ENCODE assay signal across 11 cellular contexts in genomic region chr5:134112726-134113571, GRCh38. TPM values are rescaled to one million over a fixed set of nuclear protein-coding genes. Genes with fewer than 3 reads are reported as not detected.
A peak's percentile ranks its signal among the peaks of the same experiment; 100 is the strongest.
DNase-seq lines count a peak whose midpoint lies in the region; ATAC-seq and TF ChIP-seq lines count a peak whose summit lies in the region.
"Had no signal": no experiment of that assay in that cellular context is flagged by ENCODE, and none has a peak within 500 bp of the region (broad histone marks: within the 10 kb centered on the region; RNA-seq: fewer than 3 reads in every experiment).

No MANE protein-coding gene starts in this region.

- H3K4me3 ChIP-seq in HUES64 (ENCODE audit: low read length) = peak overlapping the region; percentile 75; the same call in 1 of the 2 replicates
- peak overlapping the region; percentile 84 to 87 for H3K4me3 ChIP-seq in duodenal mucosa (ENCODE audit: low read depth in 1 of 2, low read length in 2 of 2)
- H3K4me3 ChIP-seq in parathyroid adenoma (ENCODE audit: low read depth, low read length) = no peak overlapping the region

- no peak overlapping the region for H3K9ac ChIP-seq in HUES64 (ENCODE audit: low read depth, low read length)
- H3K9ac ChIP-seq in duodenal mucosa (ENCODE audit: low read depth in 1 of 2, low read length in 2 of 2) = peak overlapping the region in 1 of 2 donors; percentile 73
- H3K9ac ChIP-seq in parathyroid adenoma = no peak overlapping the region

- no peaks in the 10 kb centered on the region for H3K27me3 ChIP-seq in CD4-positive, alpha-beta T cell (ENCODE audit: control insufficient read depth, insufficient read depth, low read length)
- peaks cover 27% of the 10 kb centered on the region for H3K27me3 ChIP-seq in HUES64 (ENCODE audit: insufficient read depth, low read length)
- peaks cover 6 to 8% of the 10 kb centered on the region in 2 donors for H3K27me3 ChIP-seq in duodenal mucosa (ENCODE audit: control insufficient read depth in 1 of 2, insufficient read depth in 2 of 2, low read length in 2 of 2)
- no peaks in the 10 kb centered on the region for H3K27me3 ChIP-seq in parathyroid adenoma (ENCODE audit: control insufficient read depth, insufficient read depth, low read length)

- H3K4me1 ChIP-seq in HUES64 (ENCODE audit: insufficient read depth, low read length) (peaks cover 12% of the 10 kb centered on the region), duodenal mucosa (ENCODE audit: control insufficient read depth in 1 of 2, insufficient read depth in 2 of 2, low read length in 2 of 2) (peaks cover 3 to 20% of the 10 kb centered on the region in 2 donors), parathyroid adenoma (peaks cover 9% of the 10 kb centered on the region)

- no peaks in the 10 kb centered on the region for H3K9me3 Mint-ChIP-seq in CD4-positive, alpha-beta T cell

- DNase-seq in CD4-positive, alpha-beta T cell = peak in 1 of 10 experiments; percentile 59
- DNase-seq in activated CD8-positive, alpha-beta memory T cell treated with anti-CD3 and anti-CD28 coated beads, Interleukin-2, amount 50 U/mL, for 4 hours = no peak
- DNase-seq in stimulated activated CD4-positive, alpha-beta T cell treated with anti-CD3 and anti-CD28 coated beads, Interleukin-4, amount 100 ng/mL, for 24 hours = no peak
- DNase-seq in dermis blood vessel endothelial cell (no peak), anterior cingulate cortex (lab: John Stamatoyannopoulos, UW) (no peak)
- DNase-seq: foreskin keratinocyte, left colon, NCI-H2171 had no signal

- H2AFZ ChIP-seq in parathyroid adenoma = peak overlapping the region; percentile 94

- TF ChIP-seq CTCF in CD4-positive, alpha-beta T cell (IDR thresholded peaks at IDR 0.05) = no peak
- TF ChIP-seq CTCF in parathyroid adenoma (IDR thresholded peaks at IDR 0.05) = no peak

- H3K27me3 Mint-ChIP-seq in CD4-positive, alpha-beta T cell = no peaks in the 10 kb centered on the region

- no peaks in the 10 kb centered on the region for H3K9me3 ChIP-seq in CD4-positive, alpha-beta T cell (ENCODE audit: control insufficient read depth, low read length)
- H3K9me3 ChIP-seq in HUES64 (ENCODE audit: insufficient read depth, low read depth, low read length) (no peaks in the 10 kb centered on the region), duodenal mucosa (ENCODE audit: control insufficient read depth in 1 of 2, low read length in 2 of 2) (no peaks in the 10 kb centered on the region), parathyroid adenoma (ENCODE audit: control insufficient read depth, low read length) (no peaks in the 10 kb centered on the region)

- WGBS in HUES64 = 92% methylated on average over 27 of the region's 27 CpGs

- CTCF ChIA-PET in CD4-positive, alpha-beta T cell (lab: Charles Lee) = interaction anchor here (0.8 to 7.9 kb wide), 11 partner anchors 10 to 86 kb away, joined by 3 to 66 read pairs (median 4); no protein-coding TSS in a partner anchor

- H3K79me2 ChIP-seq in parathyroid adenoma = no peaks in the 10 kb centered on the region

- H3K4me1 Mint-ChIP-seq in CD4-positive, alpha-beta T cell (ENCODE audit: low read depth) = peaks cover 60% of the 10 kb centered on the region

- H3K27ac ChIP-seq in CD4-positive, alpha-beta T cell (ENCODE audit: low read depth, low read length) = peak overlapping the region; percentile 83
- H3K27ac ChIP-seq in HUES64 (ENCODE audit: low read depth, low read length) (no peak overlapping the region), duodenal mucosa (ENCODE audit: low read depth, low read length) (no peak overlapping the region), parathyroid adenoma (no peak overlapping the region)
- H3K27ac ChIP-seq: foreskin keratinocyte had no signal

- H3K36me3 Mint-ChIP-seq in CD4-positive, alpha-beta T cell (ENCODE audit: low read depth) = peaks cover 37% of the 10 kb centered on the region

- H3K36me3 ChIP-seq in HUES64 (ENCODE audit: insufficient read depth, low read length) (peaks cover 9% of the 10 kb centered on the region; the same call in 1 of the 2 replicates), duodenal mucosa (ENCODE audit: control insufficient read depth in 1 of 2, insufficient read depth in 2 of 2, low read length in 2 of 2) (peaks cover 0 to 5% of the 10 kb centered on the region in 2 donors), parathyroid adenoma (ENCODE audit: control insufficient read depth, insufficient read depth, low read length) (no peaks in the 10 kb centered on the region)

- no peak overlapping the region for H3K4me2 ChIP-seq in parathyroid adenoma (ENCODE audit: low read length)

- peak overlapping the region; percentile 91 for H3K27ac Mint-ChIP-seq in CD4-positive, alpha-beta T cell

- POLR2A ChIA-PET in CD4-positive, alpha-beta T cell (lab: Charles Lee) = interaction anchor here (0.6 to 10.2 kb wide), 9 partner anchors 40 to 108 kb away, joined by 3 to 138 read pairs (median 6); partner anchors contain the start of genes SKP1 and VDAC1

- intact Hi-C loops in CD4-positive, alpha-beta T cell (cut with DNase I, micrococcal nuclease) = loop anchor here in 1 of 2 experiments (1.0 kb wide), 1 partner anchor 10 kb away; no protein-coding TSS in a partner anchor

- no peak for ATAC-seq in CD4-positive, alpha-beta T cell (ENCODE audit: poor library complexity)

- peak overlapping the region; percentile 98 for H3K4me3 Mint-ChIP-seq in CD4-positive, alpha-beta T cell

RNA-seq across cellular contexts. Expression of gene TCF7, which starts 1.5 kb away (rescaled TPM):
- total RNA-seq in CD4-positive, alpha-beta T cell = 100 to 1,000 TPM; 480 to 493 TPM
- 10.2 TPM for polyA plus RNA-seq in HUES64 (2013, experiment 1 of 2)
- 10.4 TPM for polyA plus RNA-seq in HUES64 (2013, experiment 2 of 2)
- total RNA-seq in dermis blood vessel endothelial cell = 0.19 and 0.34 TPM in 2 replicates

Comparison
In these comparisons a context has a peak if more than half of its experiments do, and no peak if none do; other contexts are left out.
1. RNA of gene TCF7, which starts 1.5 kb away (total RNA-seq): 480 to 493 TPM in CD4-positive, alpha-beta T cell; 0.19 to 0.34 TPM in dermis blood vessel endothelial cell; every median in the first group is over 100 times any median in the second.